ENCODE assay signal across 12 cellular contexts in genomic region chr14:49581209-49581960, GRCh38. TPM values are rescaled to one million over a fixed set of nuclear protein-coding genes. Genes with fewer than 3 reads are reported as not detected.
A peak's percentile ranks its signal among the peaks of the same experiment; 100 is the strongest.
DNase-seq lines count a peak whose midpoint lies in the region; ATAC-seq lines count a peak whose summit lies in the region.
"Had no signal": no experiment of that assay in that cellular context is flagged by ENCODE, and none has a peak within 500 bp of the region (broad histone marks: within the 10 kb centered on the region; RNA-seq: fewer than 3 reads in every experiment).

No MANE protein-coding gene starts in this region.

- H3K4me3 Mint-ChIP-seq in stimulated activated naive CD8-positive, alpha-beta T cell treated with anti-CD3 and anti-CD28 coated beads, Interleukin-15, Interleukin-2, amounts not matched to agents 100 ng/mL and 50 ng/mL, for 24 hours, result peak overlapping the region; percentile 93

- H3K4me1 Mint-ChIP-seq in stimulated activated naive CD8-positive, alpha-beta T cell treated with anti-CD3 and anti-CD28 coated beads, Interleukin-15, Interleukin-2, amounts not matched to agents 100 ng/mL and 50 ng/mL, for 24 hours (ENCODE audit: low read depth), result peaks cover 71% of the 10 kb centered on the region

- intact Hi-C loops in left cardiac atrium (cut with DNase I), result no loop called here

- H3K36me3 Mint-ChIP-seq in stimulated activated naive CD8-positive, alpha-beta T cell treated with anti-CD3 and anti-CD28 coated beads, Interleukin-15, Interleukin-2, amounts not matched to agents 100 ng/mL and 50 ng/mL, for 24 hours (ENCODE audit: low read depth), result peaks cover 79% of the 10 kb centered on the region
- H3K36me3 Mint-ChIP-seq in activated naive CD4-positive, alpha-beta T cell treated with anti-CD3 and anti-CD28 coated beads, Interleukin-2, amount 50 U/mL, for 72 hours, result peaks cover 39 to 71% of the 10 kb centered on the region in 2 donors

- H3K27me3 Mint-ChIP-seq in stimulated activated naive CD8-positive, alpha-beta T cell treated with anti-CD3 and anti-CD28 coated beads, Interleukin-15, Interleukin-2, amounts not matched to agents 100 ng/mL and 50 ng/mL, for 24 hours, result no peaks in the 10 kb centered on the region
- H3K27me3 Mint-ChIP-seq: IgD-negative memory B cell; stimulated activated naive CD8-positive, alpha-beta T cell treated with anti-CD3 and anti-CD28 coated beads, Interleukin-15, amount 100 ng/mL, for 72 hours had no signal

- H3K9me3 Mint-ChIP-seq in stimulated activated naive CD8-positive, alpha-beta T cell treated with anti-CD3 and anti-CD28 coated beads, Interleukin-15, Interleukin-2, amounts not matched to agents 100 ng/mL and 50 ng/mL, for 24 hours, result no peaks in the 10 kb centered on the region
- H3K9me3 Mint-ChIP-seq in activated naive CD4-positive, alpha-beta T cell treated with anti-CD3 and anti-CD28 coated beads, Interleukin-2, amount 50 U/mL, for 72 hours, result no peaks in the 10 kb centered on the region
- H3K9me3 Mint-ChIP-seq: stimulated activated naive CD8-positive, alpha-beta T cell treated with anti-CD3 and anti-CD28 coated beads, Interleukin-15, amount 100 ng/mL, for 72 hours had no signal

- ATAC-seq in stimulated activated naive CD8-positive, alpha-beta T cell treated with anti-CD3 and anti-CD28 coated beads, Interleukin-15, Interleukin-2, amounts not matched to agents 100 U/mL and 50 U/mL, for 24 hours, result no peak
- ATAC-seq in activated naive CD4-positive, alpha-beta T cell treated with anti-CD3 and anti-CD28 coated beads, Interleukin-2, amount 50 U/mL, for 72 hours, result no peak
- ATAC-seq in left cardiac atrium, result no peak
- ATAC-seq in GM19328 (IDR thresholded peaks at IDR 0.05; ENCODE audit: unreplicated experiment), result no peak
- ATAC-seq: stimulated activated naive CD8-positive, alpha-beta T cell treated with anti-CD3 and anti-CD28 coated beads, Interleukin-15, amount 100 ng/mL, for 72 hours had no signal

- peak overlapping the region; percentile 88 for H3K27ac Mint-ChIP-seq in stimulated activated naive CD8-positive, alpha-beta T cell treated with anti-CD3 and anti-CD28 coated beads, Interleukin-15, Interleukin-2, amounts not matched to agents 100 ng/mL and 50 ng/mL, for 24 hours
- peak overlapping the region; percentile 63 to 66 for H3K27ac Mint-ChIP-seq in activated naive CD4-positive, alpha-beta T cell treated with anti-CD3 and anti-CD28 coated beads, Interleukin-2, amount 50 U/mL, for 72 hours

- no peak for DNase-seq in stimulated activated naive CD8-positive, alpha-beta T cell treated with anti-CD3 and anti-CD28 coated beads, Interleukin-15, Interleukin-2, amounts not matched to agents 100 U/mL and 50 U/mL, for 24 hours
- no peak for DNase-seq in activated naive CD4-positive, alpha-beta T cell treated with anti-CD3 and anti-CD28 coated beads, Interleukin-2, amount 50 U/mL, for 72 hours (ENCODE audit: low spot score in 2 of 2)
- no peak for DNase-seq in T1000 (lab: John Stamatoyannopoulos, UW)
- no peak for DNase-seq in left cardiac atrium
- DNase-seq: activated CD4-positive, alpha-beta T cell treated with anti-CD3 and anti-CD28 coated beads for 1 hour; NCI-H2171 treated with DMSO at 0.1 percent for 48 hours; RPMI8226; stimulated activated CD4-positive, alpha-beta T cell treated with anti-CD3 and anti-CD28 coated beads, Interleukin-12 subunit alpha, Interleukin-12 subunit beta, amount 100 ng/mL, for 4 hours; stimulated activated naive CD8-positive, alpha-beta T cell treated with anti-CD3 and anti-CD28 coated beads, Interleukin-15, amount 100 ng/mL, for 72 hours had no signal

RNA-seq across cellular contexts. Expression of gene RPS29, which starts 4.8 kb away (rescaled TPM):
- total RNA-seq in activated naive CD4-positive, alpha-beta T cell treated with anti-CD3 and anti-CD28 coated beads, Interleukin-2, amount 50 U/mL, for 72 hours, result 1,000 to 10,000 TPM; 2,240 to 2,407 TPM
- 1,000 to 10,000 TPM in 1 of 2 donors, 100 to 1,000 TPM in 1; 895 to 1,080 TPM for total RNA-seq in left cardiac atrium

RNA-seq across cellular contexts. Expression of gene LRR1, which starts 17.4 kb away (rescaled TPM):
- 10 to 100 TPM; 23.3 to 47.4 TPM for total RNA-seq in activated naive CD4-positive, alpha-beta T cell treated with anti-CD3 and anti-CD28 coated beads, Interleukin-2, amount 50 U/mL, for 72 hours
- 1 to 10 TPM; 6.2 to 7.4 TPM for total RNA-seq in left cardiac atrium

RNA-seq across cellular contexts. Expression of gene RPL36AL, which starts 39.0 kb away (rescaled TPM):
- 100 to 1,000 TPM; 206 to 219 TPM for total RNA-seq in activated naive CD4-positive, alpha-beta T cell treated with anti-CD3 and anti-CD28 coated beads, Interleukin-2, amount 50 U/mL, for 72 hours
- 100 to 1,000 TPM; 131 to 149 TPM for total RNA-seq in left cardiac atrium

RNA-seq across cellular contexts. Expression of gene MGAT2, which starts 39.2 kb away (rescaled TPM):
- total RNA-seq in activated naive CD4-positive, alpha-beta T cell treated with anti-CD3 and anti-CD28 coated beads, Interleukin-2, amount 50 U/mL, for 72 hours, result 10 to 100 TPM; 30.6 to 37.2 TPM
- 10 to 100 TPM; 16.6 to 24.7 TPM for total RNA-seq in left cardiac atrium

RNA-seq across cellular contexts. Expression of gene DNAAF2, which starts 53.7 kb away (rescaled TPM):
- 1 to 10 TPM; 7.2 to 8.0 TPM for total RNA-seq in activated naive CD4-positive, alpha-beta T cell treated with anti-CD3 and anti-CD28 coated beads, Interleukin-2, amount 50 U/mL, for 72 hours
- total RNA-seq in left cardiac atrium, result 1 to 10 TPM; 4.9 to 7.0 TPM
